In the genomic region with DNA sequence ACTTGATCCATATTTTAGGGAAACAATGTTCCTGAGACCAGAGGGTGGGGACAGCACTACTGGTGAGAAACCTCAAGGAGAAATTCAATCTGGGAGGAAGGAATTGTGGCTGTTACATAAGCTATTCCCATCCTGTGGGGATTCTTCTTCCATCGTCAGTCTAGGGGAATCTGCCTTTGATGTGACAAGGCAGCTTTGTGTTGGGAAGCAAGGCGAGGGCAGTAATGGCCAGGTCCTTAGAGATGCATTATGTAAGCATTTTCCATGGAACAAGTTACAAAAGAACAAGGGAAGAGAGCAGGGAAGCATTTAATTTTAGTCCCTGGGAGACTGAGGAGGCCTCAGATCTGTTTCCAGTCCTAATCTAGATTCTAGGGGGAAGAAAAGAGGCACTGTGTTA, we compare ENCODE assay signal across 17 cellular contexts.
"Had no signal": no experiment of that assay in that cellular context is flagged by ENCODE, and none has a peak within 500 bp of the region (broad histone marks: within the 10 kb centered on the region; RNA-seq: fewer than 3 reads in every experiment).

No MANE protein-coding gene starts in this region.

- H3K27ac ChIP-seq: adrenal gland, coronary artery, left ventricle myocardium inferior, pancreas, VCaP had no signal

- H3K9me3 ChIP-seq: adrenal gland, left ventricle myocardium inferior, pancreas, tibial nerve had no signal

- ATAC-seq: activated CD8-positive, alpha-beta T cell treated with anti-CD3 and anti-CD28 coated beads, Interleukin-2, amount 10 ng/mL, durations not matched to agents 7 days and 5 days; stimulated activated effector memory CD8-positive, alpha-beta T cell treated with anti-CD3 and anti-CD28 coated beads, Interleukin-12 subunit alpha, Interleukin-12 subunit beta, amount 100 ng/mL, for 72 hours had no signal

- H3K27me3 ChIP-seq: adrenal gland, pancreas, tibial nerve had no signal

- H3K4me3 Mint-ChIP-seq: activated CD8-positive, alpha-beta T cell treated with anti-CD3 and anti-CD28 coated beads, Interleukin-2, amount 10 ng/mL, durations not matched to agents 7 days and 5 days; activated naive CD4-positive, alpha-beta T cell treated with anti-CD3 and anti-CD28 coated beads, Interleukin-2, amount 10 ng/mL, durations not matched to agents 7 days and 5 days; nephron; stimulated activated effector memory CD8-positive, alpha-beta T cell treated with anti-CD3 and anti-CD28 coated beads, Interleukin-12 subunit alpha, Interleukin-12 subunit beta, amount 100 ng/mL, for 72 hours had no signal

- H3K4me3 ChIP-seq: adrenal gland, coronary artery, left ventricle myocardium inferior, pancreas, tibial nerve had no signal

- H3K36me3 ChIP-seq: adrenal gland, left ventricle myocardium inferior, pancreas, tibial nerve had no signal

- H3K4me1 Mint-ChIP-seq: activated naive CD4-positive, alpha-beta T cell treated with anti-CD3 and anti-CD28 coated beads, Interleukin-2, amount 10 ng/mL, durations not matched to agents 7 days and 5 days; stimulated activated effector memory CD8-positive, alpha-beta T cell treated with anti-CD3 and anti-CD28 coated beads, Interleukin-12 subunit alpha, Interleukin-12 subunit beta, amount 100 ng/mL, for 72 hours had no signal

- H3K27me3 Mint-ChIP-seq: activated naive CD4-positive, alpha-beta T cell treated with anti-CD3 and anti-CD28 coated beads, Interleukin-2, amount 10 ng/mL, durations not matched to agents 7 days and 5 days had no signal

- H3K4me1 ChIP-seq: adrenal gland, left ventricle myocardium inferior had no signal

- DNase-seq: activated CD4-positive, alpha-beta T cell treated with anti-CD3 and anti-CD28 coated beads for 48 hours; activated CD8-positive, alpha-beta T cell treated with anti-CD3 and anti-CD28 coated beads, Interleukin-2, amount 10 ng/mL, durations not matched to agents 7 days and 5 days; activated naive CD4-positive, alpha-beta T cell treated with anti-CD3 and anti-CD28 coated beads, Interleukin-2, amount 10 ng/mL, durations not matched to agents 7 days and 5 days; adrenal gland; central memory CD4-positive, alpha-beta T cell; effector CD8-positive, alpha-beta T cell; glutamatergic neuron; left ventricle myocardium inferior; mesenchymal stem cell; pancreas; small intestine; T1000 had no signal

- H3K36me3 Mint-ChIP-seq: activated naive CD4-positive, alpha-beta T cell treated with anti-CD3 and anti-CD28 coated beads, Interleukin-2, amount 10 ng/mL, durations not matched to agents 7 days and 5 days; stimulated activated effector memory CD8-positive, alpha-beta T cell treated with anti-CD3 and anti-CD28 coated beads, Interleukin-12 subunit alpha, Interleukin-12 subunit beta, amount 100 ng/mL, for 72 hours had no signal

- H3K9me3 Mint-ChIP-seq: nephron had no signal

- H3K27ac Mint-ChIP-seq: activated CD8-positive, alpha-beta T cell treated with anti-CD3 and anti-CD28 coated beads, Interleukin-2, amount 10 ng/mL, durations not matched to agents 7 days and 5 days; activated naive CD4-positive, alpha-beta T cell treated with anti-CD3 and anti-CD28 coated beads, Interleukin-2, amount 10 ng/mL, durations not matched to agents 7 days and 5 days; nephron; stimulated activated effector memory CD8-positive, alpha-beta T cell treated with anti-CD3 and anti-CD28 coated beads, Interleukin-12 subunit alpha, Interleukin-12 subunit beta, amount 100 ng/mL, for 72 hours had no signal
